8 cellular contexts compared by ENCODE assay signal in the genomic region with DNA sequence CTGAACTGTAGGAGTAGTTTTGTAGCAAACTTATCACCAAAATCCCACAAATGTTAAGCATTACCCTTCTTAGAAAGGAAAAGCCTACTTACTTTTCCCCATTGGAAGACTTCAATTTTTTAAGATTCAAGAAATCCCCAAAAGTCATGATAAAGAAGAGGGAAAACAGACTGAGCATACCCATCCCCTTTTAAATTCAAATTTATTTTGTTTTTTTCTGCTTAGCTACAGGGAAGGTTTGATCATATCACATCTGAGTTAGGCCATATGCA.
DNase-seq lines count a peak whose midpoint lies in the region; ATAC-seq and TF ChIP-seq lines count a peak whose summit lies in the region.

No MANE protein-coding gene starts in this region.

- H3K4me3 Mint-ChIP-seq in activated B cell treated with CpG ODN at 0.5 μM for 24 hours: peak overlapping the region; percentile 4

- H3K27me3 ChIP-seq in skeletal muscle tissue (ENCODE audit: control insufficient read depth in 3 of 3, insufficient read depth in 3 of 3, low read length in 3 of 3): no peaks in the 10 kb centered on the region

- H3K4me3 ChIP-seq in HEK293 (ENCODE audit: low read depth, low read length): no peak overlapping the region
- peak overlapping the region; percentile 11 for H3K4me3 ChIP-seq in fibroblast of the aortic adventitia (ENCODE audit: low read depth, low read length)
- H3K4me3 ChIP-seq in skeletal muscle tissue (ENCODE audit: low read length in 3 of 3): no peak overlapping the region

- H3K36me3 Mint-ChIP-seq in activated B cell treated with CpG ODN at 0.5 μM for 24 hours (ENCODE audit: low read depth): no peaks in the 10 kb centered on the region

- H3K27ac Mint-ChIP-seq in activated B cell treated with CpG ODN at 0.5 μM for 24 hours: peak overlapping the region; percentile 64

- H3K9me3 Mint-ChIP-seq in activated B cell treated with CpG ODN at 0.5 μM for 24 hours: no peaks in the 10 kb centered on the region

- peaks cover 17% of the 10 kb centered on the region for H3K4me1 Mint-ChIP-seq in activated B cell treated with CpG ODN at 0.5 μM for 24 hours

- DNase-seq in activated B cell treated with CpG ODN at 0.5 μM for 24 hours (no peak), fibroblast of the aortic adventitia (ENCODE audit: low read depth) (no peak), DMS153 treated with DMSO at 0.1 percent for 48 hours (lab: John Stamatoyannopoulos, UW; ENCODE audit: unreplicated experiment) (no peak), C1 segment of cervical spinal cord (lab: John Stamatoyannopoulos, UW) (no peak)

- H3K9me3 ChIP-seq in HEK293 (ENCODE audit: control insufficient read depth, insufficient read depth, low read depth, low read length) (no peaks in the 10 kb centered on the region), skeletal muscle tissue (ENCODE audit: control insufficient read depth in 3 of 3, low read length in 3 of 3) (no peaks in the 10 kb centered on the region)

- H3K27ac ChIP-seq in HEK293 (ENCODE audit: extremely low read depth, low read depth, low read length): peak overlapping the region; percentile 41; the same call in 1 of the 2 replicates
- peak overlapping the region; percentile 79 for H3K27ac ChIP-seq in skeletal muscle tissue (ENCODE audit: low read depth, low read length)

- H3K9ac ChIP-seq in skeletal muscle tissue (ENCODE audit: low read depth in 1 of 3, low read length in 3 of 3): peak overlapping the region; percentile 36 to 66 (median 54)

- H3K36me3 ChIP-seq in HEK293 (ENCODE audit: control insufficient read depth in 2 of 2, insufficient read depth in 1 of 2, low read length in 2 of 2) (no peaks in the 10 kb centered on the region), skeletal muscle tissue (ENCODE audit: control insufficient read depth in 3 of 3, insufficient read depth in 3 of 3, low read length in 3 of 3) (no peaks in the 10 kb centered on the region)

- no peak for ATAC-seq in activated B cell treated with CpG ODN at 0.5 μM for 24 hours (ENCODE audit: low read depth)
- ATAC-seq in HG03025 (IDR thresholded peaks at IDR 0.05; ENCODE audit: low FRiP score, unreplicated experiment): no peak
- ATAC-seq in GM19397 (IDR thresholded peaks at IDR 0.05; ENCODE audit: unreplicated experiment): no peak

- POLR2A ChIA-PET in HEK293 (lab: Yijun Ruan, JAX): interaction anchor here (1.2 to 3.6 kb wide), 6 partner anchors 15 to 177 kb away, joined by 4 to 37 read pairs (median 10); no protein-coding TSS in a partner anchor
- POLR2A ChIA-PET in activated B cell treated with CpG ODN at 0.5 μM for 24 hours (lab: Charles Lee): interaction anchor here (0.7 to 2.0 kb wide), 2 partner anchors 28 to 31 kb away, joined by 4 to 5 read pairs; no protein-coding TSS in a partner anchor

- H3K4me1 ChIP-seq in HEK293 (ENCODE audit: control insufficient read depth, insufficient read depth, low read length): peaks cover 16% of the 10 kb centered on the region
- H3K4me1 ChIP-seq in skeletal muscle tissue (ENCODE audit: control insufficient read depth in 3 of 3, insufficient read depth in 3 of 3, low read length in 3 of 3): peaks cover 20 to 22% (median 20%) of the 10 kb centered on the region in 3 donors

- TF ChIP-seq CTCF in HEK293 (tag by site-specific recombination; IDR thresholded peaks at IDR 0.05): no peak
- TF ChIP-seq CTCF in activated B cell treated with CpG ODN at 0.5 μM for 24 hours (IDR thresholded peaks at IDR 0.05): no peak
- no peak for TF ChIP-seq CTCF in fibroblast of the aortic adventitia (IDR thresholded peaks at IDR 0.05; ENCODE audit: insufficient read depth, low read length)

- CTCF ChIA-PET in HEK293 (lab: Yijun Ruan, JAX) (interaction anchor here (1.0 to 3.8 kb wide), 5 partner anchors 21 to 41 kb away, joined by 3 to 20 read pairs (median 5); no protein-coding TSS in a partner anchor), activated B cell treated with CpG ODN at 0.5 μM for 24 hours (lab: Charles Lee) (no interaction called here)

- intact Hi-C loops in activated B cell treated with CpG ODN at 0.5 μM for 24 hours (cut with micrococcal nuclease): loop anchor here (1.0 kb wide), 1 partner anchor 20 kb away; no protein-coding TSS in a partner anchor

- peaks cover 2% of the 10 kb centered on the region for H3K27me3 Mint-ChIP-seq in activated B cell treated with CpG ODN at 0.5 μM for 24 hours

TF ChIP-seq in HEK293, 187 proteins besides CTCF, POLR2A, EP300 and RAD21 (continues in another document):
- TF ChIP-seq ZBTB20 (tag by site-specific recombination; IDR thresholded peaks at IDR 0.05) (no peak), ZNF350 (tag by site-specific recombination; IDR thresholded peaks at IDR 0.05) (no peak), ZNF19 (tag by site-specific recombination; IDR thresholded peaks at IDR 0.05; ENCODE audit: low read depth) (no peak), ZNF600 (tag by site-specific recombination; IDR thresholded peaks at IDR 0.05) (no peak), ZNF843 (tag by site-specific recombination; IDR thresholded peaks at IDR 0.05) (no peak), ZNF76 (tag by site-specific recombination; IDR thresholded peaks at IDR 0.05; ENCODE audit: borderline replicate concordance, low read depth) (no peak), ZBTB7A (tag by site-specific recombination; IDR thresholded peaks at IDR 0.05; ENCODE audit: low read depth) (no peak), ZNF510 (tag by site-specific recombination; IDR thresholded peaks at IDR 0.05; ENCODE audit: insufficient replicate concordance) (no peak), ZNF175 (tag by site-specific recombination; IDR thresholded peaks at IDR 0.05) (no peak), ZNF626 (tag by site-specific recombination; IDR thresholded peaks at IDR 0.05) (no peak), ZBTB48 (tag by site-specific recombination; IDR thresholded peaks at IDR 0.05) (no peak), ZNF248 (tag by site-specific recombination; IDR thresholded peaks at IDR 0.05) (no peak), ZNF366 (tag by site-specific recombination; conservative IDR thresholded peaks at IDR 0.05) (no peak), YY2 (tag by site-specific recombination; IDR thresholded peaks at IDR 0.05) (no peak), ZNF157 (tag by site-specific recombination; IDR thresholded peaks at IDR 0.05) (no peak), ZNF571 (tag by site-specific recombination; IDR thresholded peaks at IDR 0.05) (no peak), SP2 (tag by site-specific recombination; IDR thresholded peaks at IDR 0.05) (no peak)
- TF ChIP-seq, protein P1, sequence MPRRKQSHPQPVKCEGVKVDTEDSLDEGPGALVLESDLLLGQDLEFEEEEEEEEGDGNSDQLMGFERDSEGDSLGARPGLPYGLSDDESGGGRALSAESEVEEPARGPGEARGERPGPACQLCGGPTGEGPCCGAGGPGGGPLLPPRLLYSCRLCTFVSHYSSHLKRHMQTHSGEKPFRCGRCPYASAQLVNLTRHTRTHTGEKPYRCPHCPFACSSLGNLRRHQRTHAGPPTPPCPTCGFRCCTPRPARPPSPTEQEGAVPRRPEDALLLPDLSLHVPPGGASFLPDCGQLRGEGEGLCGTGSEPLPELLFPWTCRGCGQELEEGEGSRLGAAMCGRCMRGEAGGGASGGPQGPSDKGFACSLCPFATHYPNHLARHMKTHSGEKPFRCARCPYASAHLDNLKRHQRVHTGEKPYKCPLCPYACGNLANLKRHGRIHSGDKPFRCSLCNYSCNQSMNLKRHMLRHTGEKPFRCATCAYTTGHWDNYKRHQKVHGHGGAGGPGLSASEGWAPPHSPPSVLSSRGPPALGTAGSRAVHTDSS (tag by site-specific recombination; IDR thresholded peaks at IDR 0.05): no peak
- TF ChIP-seq, protein P2, sequence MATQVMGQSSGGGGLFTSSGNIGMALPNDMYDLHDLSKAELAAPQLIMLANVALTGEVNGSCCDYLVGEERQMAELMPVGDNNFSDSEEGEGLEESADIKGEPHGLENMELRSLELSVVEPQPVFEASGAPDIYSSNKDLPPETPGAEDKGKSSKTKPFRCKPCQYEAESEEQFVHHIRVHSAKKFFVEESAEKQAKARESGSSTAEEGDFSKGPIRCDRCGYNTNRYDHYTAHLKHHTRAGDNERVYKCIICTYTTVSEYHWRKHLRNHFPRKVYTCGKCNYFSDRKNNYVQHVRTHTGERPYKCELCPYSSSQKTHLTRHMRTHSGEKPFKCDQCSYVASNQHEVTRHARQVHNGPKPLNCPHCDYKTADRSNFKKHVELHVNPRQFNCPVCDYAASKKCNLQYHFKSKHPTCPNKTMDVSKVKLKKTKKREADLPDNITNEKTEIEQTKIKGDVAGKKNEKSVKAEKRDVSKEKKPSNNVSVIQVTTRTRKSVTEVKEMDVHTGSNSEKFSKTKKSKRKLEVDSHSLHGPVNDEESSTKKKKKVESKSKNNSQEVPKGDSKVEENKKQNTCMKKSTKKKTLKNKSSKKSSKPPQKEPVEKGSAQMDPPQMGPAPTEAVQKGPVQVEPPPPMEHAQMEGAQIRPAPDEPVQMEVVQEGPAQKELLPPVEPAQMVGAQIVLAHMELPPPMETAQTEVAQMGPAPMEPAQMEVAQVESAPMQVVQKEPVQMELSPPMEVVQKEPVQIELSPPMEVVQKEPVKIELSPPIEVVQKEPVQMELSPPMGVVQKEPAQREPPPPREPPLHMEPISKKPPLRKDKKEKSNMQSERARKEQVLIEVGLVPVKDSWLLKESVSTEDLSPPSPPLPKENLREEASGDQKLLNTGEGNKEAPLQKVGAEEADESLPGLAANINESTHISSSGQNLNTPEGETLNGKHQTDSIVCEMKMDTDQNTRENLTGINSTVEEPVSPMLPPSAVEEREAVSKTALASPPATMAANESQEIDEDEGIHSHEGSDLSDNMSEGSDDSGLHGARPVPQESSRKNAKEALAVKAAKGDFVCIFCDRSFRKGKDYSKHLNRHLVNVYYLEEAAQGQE (tag by site-specific recombination; IDR thresholded peaks at IDR 0.05): no peak
